25 cellular contexts compared by ENCODE assay signal in the genomic region with DNA sequence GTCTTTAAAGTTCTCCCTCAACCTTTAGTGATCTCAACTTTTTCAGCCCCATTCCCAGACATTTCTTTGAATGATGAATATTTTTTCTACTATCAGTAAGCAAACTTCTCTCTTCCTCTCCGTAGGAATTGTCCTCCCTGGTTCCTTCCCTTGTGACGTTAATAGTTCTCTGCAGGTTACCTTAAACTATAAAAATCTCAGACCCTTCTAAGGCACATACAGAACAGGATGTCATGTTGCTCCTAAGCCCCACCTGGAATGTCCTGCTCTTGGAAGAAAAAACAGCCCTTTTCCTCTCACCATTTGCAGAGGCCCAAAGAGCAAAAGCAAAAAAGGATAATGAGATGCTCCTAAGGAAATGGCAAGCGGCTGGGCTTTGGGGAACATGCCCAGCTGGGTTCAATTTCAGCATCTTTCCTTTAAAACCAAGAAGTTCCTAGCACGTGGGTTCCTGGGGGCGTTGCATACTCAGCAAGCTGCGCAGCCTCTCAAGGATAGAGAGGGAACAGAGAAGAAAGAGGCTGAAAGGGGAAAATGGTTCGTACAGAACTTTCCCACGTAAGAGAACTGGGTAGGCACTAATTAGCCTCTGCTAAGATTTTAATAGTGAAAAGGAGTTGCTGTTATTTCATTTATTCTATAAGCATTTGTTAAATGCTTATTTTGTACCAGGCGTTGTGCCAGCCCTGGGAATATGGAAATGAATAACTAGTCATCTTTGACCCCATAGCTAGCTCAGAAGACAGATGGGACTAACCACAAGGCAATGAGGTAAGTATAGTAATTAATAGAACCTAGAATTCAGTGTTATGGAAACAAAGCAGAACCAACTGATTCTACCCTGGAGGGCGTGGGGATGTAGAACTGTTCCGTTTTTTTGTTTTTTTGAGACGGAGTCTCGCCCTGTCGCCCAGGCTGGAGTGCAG.
DNase-seq lines count a peak whose midpoint lies in the region; ATAC-seq and TF ChIP-seq lines count a peak whose summit lies in the region.
"Had no signal": no experiment of that assay in that cellular context is flagged by ENCODE, and none has a peak within 500 bp of the region (broad histone marks: within the 10 kb centered on the region; RNA-seq: fewer than 3 reads in every experiment).

No MANE protein-coding gene starts in this region.

- CTCF ChIA-PET in naive thymus-derived CD4-positive, alpha-beta T cell (lab: Charles Lee) = interaction anchor here (0.7 kb wide), 1 partner anchor 221 kb away, joined by 3 read pairs; no protein-coding TSS in a partner anchor

- H3K9me3 ChIP-seq in naive thymus-derived CD4-positive, alpha-beta T cell (ENCODE audit: control insufficient read depth in 2 of 3, low read length in 3 of 3) = peaks cover 0 to 6% (median 0%) of the 10 kb centered on the region in 3 experiments
- H3K9me3 ChIP-seq: Peyer's patch, upper lobe of right lung had no signal

- peaks cover 0 to 7% (median 0%) of the 10 kb centered on the region in 5 donors for H3K36me3 Mint-ChIP-seq in naive thymus-derived CD4-positive, alpha-beta T cell

- no peaks in the 10 kb centered on the region for H3K36me3 ChIP-seq in naive thymus-derived CD4-positive, alpha-beta T cell (ENCODE audit: control insufficient read depth in 2 of 3, insufficient read depth in 3 of 3, low read length in 3 of 3)
- H3K36me3 ChIP-seq: Peyer's patch, right atrium auricular region, spleen, upper lobe of right lung, WERI-Rb-1 had no signal

- no peak overlapping the region for H3K27ac ChIP-seq in naive thymus-derived CD4-positive, alpha-beta T cell (ENCODE audit: low read depth, low read length)
- H3K27ac ChIP-seq: Peyer's patch, right atrium auricular region, spleen, upper lobe of right lung, WERI-Rb-1 had no signal

- no peak for TF ChIP-seq CTCF in choroid plexus epithelial cell (conservative IDR thresholded peaks at IDR 0.05; ENCODE audit: low read depth, low read length)

- H3K9me3 Mint-ChIP-seq in naive thymus-derived CD4-positive, alpha-beta T cell = peaks cover 0 to 15% (median 4%) of the 10 kb centered on the region in 11 donors
- H3K9me3 Mint-ChIP-seq: activated CD4-positive, alpha-beta T cell treated with anti-CD3 and anti-CD28 coated beads, Interleukin-2, amount 10 ng/mL, durations not matched to agents 24 days and 14 days had no signal

- no peak overlapping the region for H3K4me3 Mint-ChIP-seq in naive thymus-derived CD4-positive, alpha-beta T cell
- H3K4me3 Mint-ChIP-seq: activated CD4-positive, alpha-beta T cell treated with anti-CD3 and anti-CD28 coated beads, Interleukin-2, amount 10 ng/mL, durations not matched to agents 24 days and 14 days; activated naive CD8-positive, alpha-beta T cell treated with anti-CD3 and anti-CD28 coated beads, Interleukin-2, amount 50 U/mL, for 24 hours; activated T-cell treated with anti-CD3 and anti-CD28 coated beads, Interleukin-2, amount 50 U/mL, for 4 hours; central memory CD8-positive, alpha-beta T cell; neural crest cell had no signal

- DNase-seq in Daoy (ENCODE audit: low read depth) (peak; percentile 9), LHCN-M2 (ENCODE audit: low read depth) (peak; percentile 63), choroid plexus epithelial cell (ENCODE audit: low read depth) (peak; percentile 54), iris pigment epithelial cell (ENCODE audit: low read depth) (peak; percentile 30), MV-4-11 (lab: John Stamatoyannopoulos, UW) (no peak)
- DNase-seq in naive thymus-derived CD4-positive, alpha-beta T cell = no peak
- DNase-seq: activated CD4-positive, alpha-beta T cell treated with anti-CD3 and anti-CD28 coated beads, Interleukin-2, amount 10 ng/mL, durations not matched to agents 24 days and 14 days; activated naive CD8-positive, alpha-beta T cell treated with anti-CD3 and anti-CD28 coated beads, Interleukin-2, amount 50 U/mL, for 24 hours; activated T-cell treated with anti-CD3 and anti-CD28 coated beads, Interleukin-2, amount 50 U/mL, for 4 hours; DMS53; GF-D8; NCI-H1930; NCI-H526; NK-92 treated with Interleukin-12 subunit alpha and Interleukin-12 subunit beta, amount 100 ng/mL, for 24 hours; Peyer's patch; spleen; stimulated activated CD4-positive, alpha-beta T cell treated with anti-CD3 and anti-CD28 coated beads, Interleukin-2, amount 100 ng/mL, for 24 hours; stimulated activated naive CD8-positive, alpha-beta T cell treated with anti-CD3 and anti-CD28 coated beads, Interleukin-15, Interleukin-2, amounts not matched to agents 100 U/mL and 50 U/mL, for 24 hours; upper lobe of right lung; WERI-Rb-1 had no signal

- no peaks in the 10 kb centered on the region for H3K4me1 Mint-ChIP-seq in naive thymus-derived CD4-positive, alpha-beta T cell
- H3K4me1 Mint-ChIP-seq: activated CD4-positive, alpha-beta T cell treated with anti-CD3 and anti-CD28 coated beads, Interleukin-2, amount 10 ng/mL, durations not matched to agents 24 days and 14 days; activated naive CD8-positive, alpha-beta T cell treated with anti-CD3 and anti-CD28 coated beads, Interleukin-2, amount 50 U/mL, for 24 hours; central memory CD8-positive, alpha-beta T cell; neural crest cell had no signal

- no peaks in the 10 kb centered on the region for H3K4me1 ChIP-seq in naive thymus-derived CD4-positive, alpha-beta T cell (ENCODE audit: control insufficient read depth in 2 of 2, insufficient read depth in 2 of 2, low read length in 2 of 2)
- H3K4me1 ChIP-seq: Peyer's patch, right atrium auricular region, spleen, upper lobe of right lung had no signal

- no peak overlapping the region for H3K4me3 ChIP-seq in choroid plexus epithelial cell (ENCODE audit: low read depth, low read length)
- no peak overlapping the region for H3K4me3 ChIP-seq in naive thymus-derived CD4-positive, alpha-beta T cell (ENCODE audit: low read length)
- H3K4me3 ChIP-seq: Peyer's patch, right atrium auricular region, spleen, upper lobe of right lung had no signal

- no peaks in the 10 kb centered on the region for H3K27me3 ChIP-seq in naive thymus-derived CD4-positive, alpha-beta T cell (ENCODE audit: control insufficient read depth in 2 of 2, insufficient read depth in 2 of 2, low read length in 2 of 2)
- H3K27me3 ChIP-seq: Peyer's patch, right atrium auricular region, spleen, upper lobe of right lung had no signal

- ATAC-seq in HG02981 (IDR thresholded peaks at IDR 0.05; ENCODE audit: unreplicated experiment) = no peak
- ATAC-seq in HG02642 (IDR thresholded peaks at IDR 0.05; ENCODE audit: poor library complexity, unreplicated experiment) = no peak
- ATAC-seq in naive thymus-derived CD4-positive, alpha-beta T cell = no peak
- ATAC-seq: activated naive CD8-positive, alpha-beta T cell treated with anti-CD3 and anti-CD28 coated beads, Interleukin-2, amount 50 U/mL, for 24 hours; activated T-cell treated with anti-CD3 and anti-CD28 coated beads, Interleukin-2, amount 50 U/mL, for 4 hours; stimulated activated naive CD8-positive, alpha-beta T cell treated with anti-CD3 and anti-CD28 coated beads, Interleukin-15, Interleukin-2, amounts not matched to agents 100 U/mL and 50 U/mL, for 24 hours; upper lobe of right lung had no signal

- POLR2A ChIA-PET in naive thymus-derived CD4-positive, alpha-beta T cell (lab: Charles Lee) = no interaction called here

- H3K27me3 Mint-ChIP-seq in naive thymus-derived CD4-positive, alpha-beta T cell = peaks cover 0 to 5% (median 4%) of the 10 kb centered on the region in 5 donors
- H3K27me3 Mint-ChIP-seq: activated naive CD8-positive, alpha-beta T cell treated with anti-CD3 and anti-CD28 coated beads, Interleukin-2, amount 50 U/mL, for 24 hours had no signal

- no peak overlapping the region for H3K27ac Mint-ChIP-seq in naive thymus-derived CD4-positive, alpha-beta T cell
- H3K27ac Mint-ChIP-seq: activated CD4-positive, alpha-beta T cell treated with anti-CD3 and anti-CD28 coated beads, Interleukin-2, amount 10 ng/mL, durations not matched to agents 24 days and 14 days; activated naive CD8-positive, alpha-beta T cell treated with anti-CD3 and anti-CD28 coated beads, Interleukin-2, amount 50 U/mL, for 24 hours had no signal

- intact Hi-C loops in naive thymus-derived CD4-positive, alpha-beta T cell (cut with micrococcal nuclease) = no loop called here

Comparison
In these comparisons a context has a peak if more than half of its experiments do, and no peak if none do; other contexts are left out.
1. DNase-seq: peak in Daoy (single experiment), LHCN-M2 (single experiment), choroid plexus epithelial cell (single experiment) and iris pigment epithelial cell (single experiment); none in MV-4-11 (single experiment) and naive thymus-derived CD4-positive, alpha-beta T cell (0 of 9).